8 cellular contexts compared by ENCODE assay signal in the genomic region with DNA sequence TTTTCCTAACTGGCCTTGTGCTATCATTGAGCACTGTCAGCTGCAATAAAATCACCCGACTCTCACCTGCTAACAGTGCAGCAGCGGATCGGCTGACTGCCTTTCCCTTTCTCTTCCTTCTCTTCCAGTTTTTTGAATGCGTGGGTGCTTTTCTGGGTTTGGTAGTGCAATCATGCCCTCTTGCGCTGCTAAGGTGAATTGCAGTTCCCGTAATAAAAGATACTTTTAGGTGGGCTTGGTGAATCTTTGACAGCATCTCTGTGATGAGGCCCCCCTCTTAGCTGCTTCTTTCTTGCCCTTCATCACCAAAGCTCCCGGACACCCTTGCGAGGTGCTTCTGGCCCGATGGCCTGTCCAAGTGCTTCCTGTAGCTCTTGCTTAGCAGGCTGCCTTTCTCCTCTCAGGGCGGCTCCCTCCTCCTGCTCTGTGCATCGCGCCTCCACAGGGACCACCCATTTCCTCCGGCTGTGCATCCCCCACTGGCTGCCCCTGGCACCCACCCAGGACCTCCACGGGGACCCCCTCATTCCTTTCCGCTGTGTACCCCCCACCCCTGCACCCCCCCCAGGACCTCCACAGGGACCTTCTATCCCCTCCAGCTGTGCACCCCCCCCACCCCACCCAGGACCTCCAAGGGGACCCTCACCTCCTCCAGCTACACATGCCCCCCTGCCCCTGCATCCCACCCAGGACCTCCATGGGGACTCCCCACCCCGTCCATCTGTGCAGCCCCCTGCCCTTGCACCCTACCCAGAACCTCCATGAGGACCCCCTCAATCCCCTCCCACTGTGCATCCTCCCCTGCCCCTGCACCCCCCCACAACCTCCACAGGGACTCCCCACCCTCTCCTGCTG. TPM values are rescaled to one million over a fixed set of nuclear protein-coding genes. Genes with fewer than 3 reads are reported as not detected.
A peak's percentile ranks its signal among the peaks of the same experiment; 100 is the strongest.
DNase-seq lines count a peak whose midpoint lies in the region; ATAC-seq and TF ChIP-seq lines count a peak whose summit lies in the region.

No MANE protein-coding gene starts in this region.

- POLR2A ChIA-PET in IMR-90 (lab: Charles Lee; ENCODE audit: unreplicated experiment): interaction anchor here (0.5 kb wide), 1 partner anchor 94 kb away, joined by 3 read pairs; no protein-coding TSS in a partner anchor
- POLR2A ChIA-PET in OCI-LY7 (lab: Charles Lee): interaction anchor here (0.6 to 1.7 kb wide), 2 partner anchors 28 to 99 kb away, joined by 3 read pairs; no protein-coding TSS in a partner anchor

- peaks cover 5% of the 10 kb centered on the region for H3K4me1 Mint-ChIP-seq in activated naive CD4-positive, alpha-beta T cell treated with anti-CD3 and anti-CD28 coated beads for 36 hours (ENCODE audit: low read depth)

- H3K14ac ChIP-seq in IMR-90 (replicated peaks; ENCODE audit: low read depth, low read length): no peak overlapping the region

- peak; percentile 79 for ATAC-seq in IMR-90 (ENCODE audit: low read depth)
- peak; percentile 33 for ATAC-seq in foreskin keratinocyte
- ATAC-seq in aorta (ENCODE audit: low FRiP score): peak; percentile 67
- ATAC-seq in HG03460 (IDR thresholded peaks at IDR 0.05; ENCODE audit: unreplicated experiment): no peak

- BruUV-seq in IMR-90 (replicated peaks; lab: Mats Ljungman, UMichigan) (no TSS peak), OCI-LY7 (replicated peaks; lab: Mats Ljungman, UMichigan) (no TSS peak)

- no peaks in the 10 kb centered on the region for H3K27me3 Mint-ChIP-seq in activated naive CD4-positive, alpha-beta T cell treated with anti-CD3 and anti-CD28 coated beads for 36 hours (ENCODE audit: low read depth)

- H2AFZ ChIP-seq in IMR-90 (replicated peaks; ENCODE audit: low read length, poor library complexity): peak overlapping the region; percentile 74
- no peak overlapping the region for H2AFZ ChIP-seq in OCI-LY7 (ENCODE audit: low read length)

- H3K4me2 ChIP-seq in IMR-90 (ENCODE audit: low read depth, low read length) (peak overlapping the region; percentile 55), OCI-LY7 (ENCODE audit: low read length) (peak overlapping the region; percentile 21; the same call in 1 of the 2 replicates)

- H3K9me3 ChIP-seq in IMR-90 (ENCODE audit: control insufficient read depth, insufficient read depth, low read length) (no peaks in the 10 kb centered on the region), OCI-LY7 (ENCODE audit: low read length) (no peaks in the 10 kb centered on the region), aorta (ENCODE audit: control insufficient read depth, low read length) (no peaks in the 10 kb centered on the region)

- no peaks in the 10 kb centered on the region for H3K9me2 ChIP-seq in OCI-LY7 (ENCODE audit: insufficient read depth, low read length)

- CTCF ChIA-PET in IMR-90 (lab: Yijun Ruan, JAX): interaction anchor here (0.5 to 1.8 kb wide), 8 partner anchors 8 to 768 kb away, joined by 3 to 5 read pairs (median 3); no protein-coding TSS in a partner anchor
- CTCF ChIA-PET in OCI-LY7 (lab: Charles Lee; ENCODE audit: unreplicated experiment): interaction anchor here (0.6 to 1.8 kb wide), 4 partner anchors 16 to 224 kb away, joined by 3 to 8 read pairs (median 4); no protein-coding TSS in a partner anchor
- CTCF ChIA-PET in activated naive CD4-positive, alpha-beta T cell treated with anti-CD3 and anti-CD28 coated beads for 36 hours (lab: Charles Lee): interaction anchor here (0.6 to 3.2 kb wide), 19 partner anchors 9 to 315 kb away, joined by 3 to 52 read pairs (median 4); partner anchors contain the start of gene RPL32

- H3K36me3 ChIP-seq in IMR-90 (ENCODE audit: control insufficient read depth, insufficient read depth, low read length) (no peaks in the 10 kb centered on the region), OCI-LY7 (ENCODE audit: insufficient read depth, low read length) (no peaks in the 10 kb centered on the region), aorta (ENCODE audit: control insufficient read depth in 1 of 2, insufficient read depth in 2 of 2, low read length in 1 of 2) (no peaks in the 10 kb centered on the region)

- no peak overlapping the region for H2BK15ac ChIP-seq in IMR-90 (ENCODE audit: low read depth, low read length)

- no peak overlapping the region for H2BK5ac ChIP-seq in IMR-90 (ENCODE audit: low read depth, low read length, poor library complexity, severe bottlenecking)

- H3K9me3 Mint-ChIP-seq in activated naive CD4-positive, alpha-beta T cell treated with anti-CD3 and anti-CD28 coated beads for 36 hours: no peaks in the 10 kb centered on the region

- no peak overlapping the region for H3K4me3 Mint-ChIP-seq in activated naive CD4-positive, alpha-beta T cell treated with anti-CD3 and anti-CD28 coated beads for 36 hours

- H2AK5ac ChIP-seq in IMR-90 (ENCODE audit: low read depth, low read length): no peak overlapping the region

- H2BK120ac ChIP-seq in IMR-90 (ENCODE audit: low read depth, low read length): no peak overlapping the region

- H4K8ac ChIP-seq in IMR-90 (ENCODE audit: low read depth in 2 of 2, low read length in 2 of 2): no peak overlapping the region

- H2AK9ac ChIP-seq in IMR-90 (replicated peaks; ENCODE audit: low read depth, low read length, poor library complexity): peak overlapping the region; percentile 6

- H3K27me3 ChIP-seq in IMR-90 (ENCODE audit: control insufficient read depth, insufficient read depth, low read length) (peaks cover 11% of the 10 kb centered on the region), foreskin keratinocyte (peaks cover 41% of the 10 kb centered on the region), aorta (ENCODE audit: control insufficient read depth in 1 of 2, insufficient read depth in 2 of 2, low read length in 1 of 2) (no peaks in the 10 kb centered on the region)

- no peak overlapping the region for H3K56ac ChIP-seq in IMR-90 (ENCODE audit: extremely low read depth, insufficient read depth, low read length)

- dilution Hi-C loops in IMR-90 (cut with HindIII; ENCODE audit: low sequenced_read_pairs, unreplicated experiment): no loop called here

- intact Hi-C loops in IMR-90 (cut with micrococcal nuclease) (loop anchor here (1.0 to 10.0 kb wide), 8 partner anchors 24 to 757 kb away; partner anchors contain the start of genes RPL32 and TSEN2), OCI-LY7 (cut with micrococcal nuclease; ENCODE audit: unreplicated experiment) (loop anchor here (1.0 to 5.0 kb wide), 5 partner anchors 24 to 755 kb away; partner anchors contain the start of gene TSEN2), aorta (cut with DNase I) (loop anchor here (1.0 to 2.0 kb wide), 2 partner anchors 23 to 24 kb away; no protein-coding TSS in a partner anchor)
- intact Hi-C loops in activated naive CD4-positive, alpha-beta T cell treated with anti-CD3 and anti-CD28 coated beads for 36 hours (cut with micrococcal nuclease): loop anchor here (1.0 to 5.0 kb wide), 7 partner anchors 24 to 755 kb away; partner anchors contain the start of gene TSEN2

- no peak overlapping the region for H3K4me3 ChIP-seq in IMR-90 (ENCODE audit: insufficient read depth, low read depth, low read length)
- H3K4me3 ChIP-seq in OCI-LY7 (ENCODE audit: low read depth, low read length, poor library complexity, severe bottlenecking): no peak overlapping the region
- no peak overlapping the region for H3K4me3 ChIP-seq in aorta (ENCODE audit: low read length in 2 of 2)

- H2BK20ac ChIP-seq in IMR-90 (ENCODE audit: low read depth, low read length): no peak overlapping the region

- no peaks in the 10 kb centered on the region for H3K79me1 ChIP-seq in IMR-90 (ENCODE audit: low read depth in 1 of 2, low read length in 2 of 2)

- no peak overlapping the region for H4K91ac ChIP-seq in IMR-90 (ENCODE audit: insufficient read depth, low read depth, low read length)

- H3K23ac ChIP-seq in IMR-90 (ENCODE audit: low read depth, low read length): peak overlapping the region; percentile 5; the same call in 1 of the 2 replicates

- H4K20me1 ChIP-seq in IMR-90 (ENCODE audit: insufficient read depth, low read length) (no peaks in the 10 kb centered on the region), OCI-LY7 (ENCODE audit: insufficient read depth, low read length) (no peaks in the 10 kb centered on the region)

- H3K79me2 ChIP-seq in OCI-LY7 (ENCODE audit: insufficient read depth, low read depth, low read length): no peaks in the 10 kb centered on the region

- TF ChIP-seq POLR2A in IMR-90 (IDR thresholded peaks at IDR 0.05; ENCODE audit: low read depth, low read length): no peak

- H3K18ac ChIP-seq in IMR-90 (ENCODE audit: low read depth, low read length): no peak overlapping the region

- 39% methylated on average over 8 of the region's 16 CpGs; no CpG with 5 or more reads in 1 of the 2 experiments for WGBS in IMR-90 (ENCODE audit: extremely low coverage in 2 of 2, insufficient read length in 1 of 2), 2 experiments
- WGBS in aorta, 2 donors: 11% methylated on average over 15 to 16 of the region's 16 CpGs

- TF ChIP-seq CTCF in IMR-90 (conservative IDR thresholded peaks at IDR 0.05; ENCODE audit: low read depth, low read length) (peak; percentile 96), OCI-LY7 (conservative IDR thresholded peaks at IDR 0.05; ENCODE audit: low read length) (peak; percentile 95), foreskin keratinocyte (conservative IDR thresholded peaks at IDR 0.05) (peak; percentile 94)

- no peaks in the 10 kb centered on the region for H3K9me1 ChIP-seq in IMR-90 (ENCODE audit: insufficient read depth, low read length)

- no peak overlapping the region for H3K27ac Mint-ChIP-seq in activated naive CD4-positive, alpha-beta T cell treated with anti-CD3 and anti-CD28 coated beads for 36 hours

- H3K9ac ChIP-seq in IMR-90 (ENCODE audit: low read depth, low read length): no peak overlapping the region

- peak; percentile 97 for TF ChIP-seq RAD21 in IMR-90 (IDR thresholded peaks at IDR 0.05; ENCODE audit: low read length)

- DNase-seq in COLO668 (lab: John Stamatoyannopoulos, UW; ENCODE audit: unreplicated experiment) (peak; percentile 24), IMR-90 (peak; percentile 66), OCI-LY7 (ENCODE audit: low spot score) (peak; percentile 70), foreskin keratinocyte (peak in 1 of 2 donors; percentile 40), occipital lobe (lab: John Stamatoyannopoulos, UW) (peak; percentile 45), aorta (no peak)
- DNase-seq in activated naive CD4-positive, alpha-beta T cell treated with anti-CD3 and anti-CD28 coated beads for 36 hours: peak; percentile 63

- H3K27ac ChIP-seq in IMR-90 (ENCODE audit: insufficient read depth, low read length): no peak overlapping the region
- no peak overlapping the region for H3K27ac ChIP-seq in OCI-LY7 (ENCODE audit: low read depth, low read length, poor library complexity, severe bottlenecking)
- no peak overlapping the region for H3K27ac ChIP-seq in foreskin keratinocyte
- H3K27ac ChIP-seq in aorta (ENCODE audit: low read depth in 1 of 2, low read length in 2 of 2): peak overlapping the region in 1 of 2 donors; percentile 7

- no peaks in the 10 kb centered on the region for H3K36me3 Mint-ChIP-seq in activated naive CD4-positive, alpha-beta T cell treated with anti-CD3 and anti-CD28 coated beads for 36 hours (ENCODE audit: low read depth)

- in situ Hi-C loops in IMR-90 (cut with MboI; ENCODE audit: low sequenced_read_pairs): loop anchor here (25.0 kb wide), 1 partner anchor 755 kb away; no protein-coding TSS in a partner anchor

- H3K4ac ChIP-seq in IMR-90 (ENCODE audit: low read depth, low read length): no peak overlapping the region

- H3K4me1 ChIP-seq in IMR-90 (ENCODE audit: control insufficient read depth, insufficient read depth, low read length) (no peaks in the 10 kb centered on the region), OCI-LY7 (ENCODE audit: insufficient read depth, low read length, poor library complexity, severe bottlenecking) (peaks cover 4% of the 10 kb centered on the region), foreskin keratinocyte (peaks cover 3% of the 10 kb centered on the region), aorta (ENCODE audit: control insufficient read depth in 1 of 2, insufficient read depth in 2 of 2, low read length in 2 of 2) (no peaks in the 10 kb centered on the region)

- no peak overlapping the region for H4K5ac ChIP-seq in IMR-90 (ENCODE audit: low read depth, low read length)

RNA-seq across cellular contexts. Expression of gene RPL32, which starts 50.8 kb away (rescaled TPM):
- total RNA-seq in IMR-90 (2012; rRNA removed): 566 and 644 TPM in 2 replicates
- polyA plus RNA-seq in IMR-90 (2012; rRNA removed): 1,856 and 2,352 TPM in 2 replicates
- 1,242 and 1,359 TPM in 2 replicates for polyA plus RNA-seq in IMR-90 (2012; cell fraction: cytosol; rRNA removed)
- polyA plus RNA-seq in IMR-90 (2012; cell fraction: nucleus; rRNA removed; ENCODE audit: low replicate concordance): 275 and 638 TPM in 2 replicates
- total RNA-seq in OCI-LY7 (2014; rRNA removed; shearing (Covaris generic)): 3,339 and 3,717 TPM in 2 replicates
- 2,099 and 2,324 TPM in 2 replicates for total RNA-seq in OCI-LY7 (2022)
- total RNA-seq in activated naive CD4-positive, alpha-beta T cell treated with anti-CD3 and anti-CD28 coated beads for 36 hours: 1,000 to 10,000 TPM; 3,385 to 3,704 TPM
- 2,217 and 2,337 TPM in 2 replicates for total RNA-seq in foreskin keratinocyte
- 3,425 and 3,516 TPM in 2 replicates for polyA plus RNA-seq in foreskin keratinocyte
- total RNA-seq in occipital lobe: 2,076 TPM
- total RNA-seq in aorta: 1,000 to 10,000 TPM; 1,255 to 1,309 TPM
- polyA plus RNA-seq in aorta: 1,000 to 10,000 TPM; 2,819 to 3,270 TPM

Comparison
In these comparisons a context has a peak if more than half of its experiments do, and no peak if none do; other contexts are left out.
1. DNase-seq: peak in COLO668 (single experiment), IMR-90 (single experiment), OCI-LY7 (single experiment), activated naive CD4-positive, alpha-beta T cell treated with anti-CD3 and anti-CD28 coated beads for 36 hours (single experiment) and occipital lobe (single experiment); none in aorta (0 of 2).
2. Peak in every context shown above with its lines, with median percentiles within 50 percentile points of each other: CTCF ChIP-seq.